ENCODE assay signal across 22 cellular contexts in the genomic region with DNA sequence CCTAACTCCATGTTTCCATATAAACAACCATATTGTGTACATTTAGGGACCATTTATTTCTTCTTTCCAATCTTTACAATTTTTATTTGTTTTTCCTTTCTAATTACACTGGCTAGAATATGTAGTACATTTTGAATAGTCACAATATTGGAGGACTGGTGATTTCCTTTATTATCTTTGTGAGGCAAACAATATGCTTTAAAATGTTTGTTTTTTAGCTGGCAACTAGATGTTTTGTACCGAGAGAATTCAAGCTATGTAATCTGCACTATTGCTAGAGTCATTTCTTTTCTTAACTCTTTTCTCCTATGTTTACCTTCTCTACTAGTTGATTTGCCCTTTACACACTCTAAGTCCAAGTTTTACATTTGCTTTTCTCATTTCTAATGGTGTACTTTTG. TPM values are rescaled to one million over a fixed set of nuclear protein-coding genes. Genes with fewer than 3 reads are reported as not detected.
DNase-seq lines count a peak whose midpoint lies in the region; ATAC-seq, FAIRE-seq and TF ChIP-seq lines count a peak whose summit lies in the region.
"Had no signal": no experiment of that assay in that cellular context is flagged by ENCODE, and none has a peak within 500 bp of the region (broad histone marks: within the 10 kb centered on the region; RNA-seq: fewer than 3 reads in every experiment).

No MANE protein-coding gene starts in this region.

- H3K36me3 ChIP-seq in PC-9 (ENCODE audit: low read depth) (no peaks in the 10 kb centered on the region; the same call in 1 of the 2 replicates), Peyer's patch (no peaks in the 10 kb centered on the region)
- H3K36me3 ChIP-seq: BLaER1, MG63 had no signal

- no peaks in the 10 kb centered on the region for H3K27me3 ChIP-seq in PC-9 (ENCODE audit: insufficient read depth, low read depth)
- no peaks in the 10 kb centered on the region for H3K27me3 ChIP-seq in Peyer's patch
- H3K27me3 ChIP-seq: BLaER1, MG63 had no signal

- TF ChIP-seq CTCF in PC-9 (conservative IDR thresholded peaks at IDR 0.05) (no peak), chondrocyte (IDR thresholded peaks at IDR 0.05) (no peak), osteocyte (IDR thresholded peaks at IDR 0.05) (no peak), Peyer's patch (IDR thresholded peaks at IDR 0.05) (no peak)

- TF ChIP-seq POLR2A in H54 (IDR thresholded peaks at IDR 0.05; ENCODE audit: low read depth, low read length) (no peak), Peyer's patch (IDR thresholded peaks at IDR 0.05) (no peak)

- peaks cover 52% of the 10 kb centered on the region for H3K4me1 Mint-ChIP-seq in chondrocyte (ENCODE audit: low read depth)
- H3K4me1 Mint-ChIP-seq in osteocyte (ENCODE audit: unreplicated experiment) = peaks cover 58% of the 10 kb centered on the region

- H3K27ac Mint-ChIP-seq in chondrocyte (ENCODE audit: unreplicated experiment) (peak overlapping the region; percentile 70), osteocyte (ENCODE audit: unreplicated experiment) (peak overlapping the region; percentile 94)
- H3K27ac Mint-ChIP-seq: CD4-positive, alpha-beta T cell had no signal

- H3K4me3 Mint-ChIP-seq in chondrocyte (ENCODE audit: unreplicated experiment) (no peak overlapping the region), osteocyte (ENCODE audit: unreplicated experiment) (no peak overlapping the region)
- H3K4me3 Mint-ChIP-seq: CD4-positive, alpha-beta T cell had no signal

- CTCF ChIA-PET in PC-9 (lab: Charles Lee) = interaction anchor here (0.6 kb wide), 1 partner anchor 9 kb away, joined by 13 read pairs; no protein-coding TSS in a partner anchor

- BruUV-seq in PC-9 (replicated peaks; lab: Mats Ljungman, UMichigan) = no TSS peak

- H3F3A ChIP-seq in PC-9 (ENCODE audit: insufficient read depth, low read depth) = peaks cover 59% of the 10 kb centered on the region

- peak overlapping the region; percentile 31; the same call in 1 of the 2 replicates for H3K4me3 ChIP-seq in PC-9
- no peak overlapping the region for H3K4me3 ChIP-seq in Peyer's patch
- H3K4me3 ChIP-seq: BLaER1, MG63 had no signal

- peak; percentile 75 for FAIRE-seq in H54 (lab: Jason Lieb, UNC)
- FAIRE-seq: GM19239, H1 had no signal

- peaks cover 5% of the 10 kb centered on the region for H3K9me3 Mint-ChIP-seq in chondrocyte (ENCODE audit: low read depth)
- H3K9me3 Mint-ChIP-seq in osteocyte (ENCODE audit: unreplicated experiment) = no peaks in the 10 kb centered on the region
- H3K9me3 Mint-ChIP-seq: CD4-positive, alpha-beta T cell had no signal

- H3K27me3 Mint-ChIP-seq in chondrocyte (ENCODE audit: low read depth) (no peaks in the 10 kb centered on the region), osteocyte (ENCODE audit: unreplicated experiment) (no peaks in the 10 kb centered on the region)

- peak overlapping the region; percentile 100 for H3K27ac ChIP-seq in PC-9
- no peak overlapping the region for H3K27ac ChIP-seq in Peyer's patch
- H3K27ac ChIP-seq: BLaER1 had no signal

- DNase-seq in H54 (ENCODE audit: insufficient read length, low spot score) (no peak), PC-9 (no peak), chondrocyte (ENCODE audit: low spot score) (no peak), osteocyte (ENCODE audit: extremely low spot score, unreplicated experiment) (no peak), Peyer's patch (no peak)
- DNase-seq in activated CD4-positive, alpha-beta T cell treated with anti-CD3 and anti-CD28 coated beads for 1 hour = no peak
- DNase-seq: Caco-2; CD4-positive, alpha-beta T cell; DMS153; Kasumi-1; MG63; NCI-H1417; NCI-H1694 treated with DMSO at 0.1 percent for 48 hours; NCI-H2107; NCI-H446 treated with DMSO at 0.1 percent for 48 hours; NCI-H526 treated with DMSO at 0.1 percent for 48 hours; OCI-M1 had no signal

- ATAC-seq in SK-N-SH treated with all-trans-retinoic acid at 6 μM for 48 hours = no peak
- no peak for ATAC-seq in activated CD4-positive, CD25-positive, alpha-beta regulatory T cell treated with anti-CD3 and anti-CD28 coated beads, Interleukin-2, amount 50 U/mL, for 24 hours

- H3K4me2 ChIP-seq in PC-9 = peak overlapping the region; percentile 76
- H3K4me2 ChIP-seq: BLaER1 had no signal

- POLR2A ChIA-PET in PC-9 (lab: Charles Lee; ENCODE audit: unreplicated experiment) = no interaction called here

- intact Hi-C loops in PC-9 (cut with micrococcal nuclease; ENCODE audit: unreplicated experiment) = loop anchor here (5.0 to 10.0 kb wide), 3 partner anchors 102 to 587 kb away; a partner anchor contains a TSS

- no peak overlapping the region for H2AFZ ChIP-seq in PC-9

- H3K9me3 ChIP-seq in PC-9 (ENCODE audit: insufficient read depth, low read depth) (no peaks in the 10 kb centered on the region), Peyer's patch (no peaks in the 10 kb centered on the region)
- H3K9me3 ChIP-seq: BLaER1, Caco-2, MG63 had no signal

- peaks cover 4% of the 10 kb centered on the region; the same call in 1 of the 2 replicates for H3K79me2 ChIP-seq in PC-9 (ENCODE audit: low read depth)

- H3K4me1 ChIP-seq in PC-9 (replicated peaks; ENCODE audit: insufficient read depth) = peaks cover 84% of the 10 kb centered on the region
- peaks cover 0 to 19% (median 0%) of the 10 kb centered on the region in 4 donors for H3K4me1 ChIP-seq in Peyer's patch
- H3K4me1 ChIP-seq: BLaER1 had no signal

- H3K36me3 Mint-ChIP-seq in chondrocyte (ENCODE audit: low read depth) (peaks cover 2% of the 10 kb centered on the region), osteocyte (ENCODE audit: unreplicated experiment) (peaks cover 5% of the 10 kb centered on the region)

- H3K9me2 ChIP-seq in PC-9 (ENCODE audit: insufficient read depth) = no peaks in the 10 kb centered on the region

- H4K20me1 ChIP-seq in PC-9 (ENCODE audit: insufficient read depth) = no peaks in the 10 kb centered on the region
- H4K20me1 ChIP-seq: BLaER1 had no signal

TF ChIP-seq in SK-N-SH treated with all-trans-retinoic acid at 6 μM for 48 hours, 23 proteins besides CTCF, POLR2A, EP300 and RAD21 (continues in another document):
- no peak for TF ChIP-seq TCF4 (CRISPR knock-in tag; IDR thresholded peaks at IDR 0.05; ENCODE audit: borderline replicate concordance)
- TF ChIP-seq ARNTL (CRISPR knock-in tag; IDR thresholded peaks at IDR 0.05; ENCODE audit: borderline replicate concordance, low read depth) = no peak
- TF ChIP-seq, protein P1, sequence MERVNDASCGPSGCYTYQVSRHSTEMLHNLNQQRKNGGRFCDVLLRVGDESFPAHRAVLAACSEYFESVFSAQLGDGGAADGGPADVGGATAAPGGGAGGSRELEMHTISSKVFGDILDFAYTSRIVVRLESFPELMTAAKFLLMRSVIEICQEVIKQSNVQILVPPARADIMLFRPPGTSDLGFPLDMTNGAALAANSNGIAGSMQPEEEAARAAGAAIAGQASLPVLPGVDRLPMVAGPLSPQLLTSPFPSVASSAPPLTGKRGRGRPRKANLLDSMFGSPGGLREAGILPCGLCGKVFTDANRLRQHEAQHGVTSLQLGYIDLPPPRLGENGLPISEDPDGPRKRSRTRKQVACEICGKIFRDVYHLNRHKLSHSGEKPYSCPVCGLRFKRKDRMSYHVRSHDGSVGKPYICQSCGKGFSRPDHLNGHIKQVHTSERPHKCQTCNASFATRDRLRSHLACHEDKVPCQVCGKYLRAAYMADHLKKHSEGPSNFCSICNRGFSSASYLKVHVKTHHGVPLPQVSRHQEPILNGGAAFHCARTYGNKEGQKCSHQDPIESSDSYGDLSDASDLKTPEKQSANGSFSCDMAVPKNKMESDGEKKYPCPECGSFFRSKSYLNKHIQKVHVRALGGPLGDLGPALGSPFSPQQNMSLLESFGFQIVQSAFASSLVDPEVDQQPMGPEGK (CRISPR knock-in tag; IDR thresholded peaks at IDR 0.05; ENCODE audit: borderline replicate concordance) = no peak
- TF ChIP-seq, protein P2, sequence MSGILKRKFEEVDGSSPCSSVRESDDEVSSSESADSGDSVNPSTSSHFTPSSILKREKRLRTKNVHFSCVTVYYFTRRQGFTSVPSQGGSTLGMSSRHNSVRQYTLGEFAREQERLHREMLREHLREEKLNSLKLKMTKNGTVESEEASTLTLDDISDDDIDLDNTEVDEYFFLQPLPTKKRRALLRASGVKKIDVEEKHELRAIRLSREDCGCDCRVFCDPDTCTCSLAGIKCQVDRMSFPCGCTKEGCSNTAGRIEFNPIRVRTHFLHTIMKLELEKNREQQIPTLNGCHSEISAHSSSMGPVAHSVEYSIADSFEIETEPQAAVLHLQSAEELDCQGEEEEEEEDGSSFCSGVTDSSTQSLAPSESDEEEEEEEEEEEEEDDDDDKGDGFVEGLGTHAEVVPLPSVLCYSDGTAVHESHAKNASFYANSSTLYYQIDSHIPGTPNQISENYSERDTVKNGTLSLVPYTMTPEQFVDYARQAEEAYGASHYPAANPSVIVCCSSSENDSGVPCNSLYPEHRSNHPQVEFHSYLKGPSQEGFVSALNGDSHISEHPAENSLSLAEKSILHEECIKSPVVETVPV (CRISPR knock-in tag; IDR thresholded peaks at IDR 0.05) = no peak
- TF ChIP-seq, protein P3, sequence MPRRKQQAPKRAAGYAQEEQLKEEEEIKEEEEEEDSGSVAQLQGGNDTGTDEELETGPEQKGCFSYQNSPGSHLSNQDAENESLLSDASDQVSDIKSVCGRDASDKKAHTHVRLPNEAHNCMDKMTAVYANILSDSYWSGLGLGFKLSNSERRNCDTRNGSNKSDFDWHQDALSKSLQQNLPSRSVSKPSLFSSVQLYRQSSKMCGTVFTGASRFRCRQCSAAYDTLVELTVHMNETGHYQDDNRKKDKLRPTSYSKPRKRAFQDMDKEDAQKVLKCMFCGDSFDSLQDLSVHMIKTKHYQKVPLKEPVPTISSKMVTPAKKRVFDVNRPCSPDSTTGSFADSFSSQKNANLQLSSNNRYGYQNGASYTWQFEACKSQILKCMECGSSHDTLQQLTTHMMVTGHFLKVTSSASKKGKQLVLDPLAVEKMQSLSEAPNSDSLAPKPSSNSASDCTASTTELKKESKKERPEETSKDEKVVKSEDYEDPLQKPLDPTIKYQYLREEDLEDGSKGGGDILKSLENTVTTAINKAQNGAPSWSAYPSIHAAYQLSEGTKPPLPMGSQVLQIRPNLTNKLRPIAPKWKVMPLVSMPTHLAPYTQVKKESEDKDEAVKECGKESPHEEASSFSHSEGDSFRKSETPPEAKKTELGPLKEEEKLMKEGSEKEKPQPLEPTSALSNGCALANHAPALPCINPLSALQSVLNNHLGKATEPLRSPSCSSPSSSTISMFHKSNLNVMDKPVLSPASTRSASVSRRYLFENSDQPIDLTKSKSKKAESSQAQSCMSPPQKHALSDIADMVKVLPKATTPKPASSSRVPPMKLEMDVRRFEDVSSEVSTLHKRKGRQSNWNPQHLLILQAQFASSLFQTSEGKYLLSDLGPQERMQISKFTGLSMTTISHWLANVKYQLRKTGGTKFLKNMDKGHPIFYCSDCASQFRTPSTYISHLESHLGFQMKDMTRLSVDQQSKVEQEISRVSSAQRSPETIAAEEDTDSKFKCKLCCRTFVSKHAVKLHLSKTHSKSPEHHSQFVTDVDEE (CRISPR knock-in tag; IDR thresholded peaks at IDR 0.05) = no peak
- no peak for TF ChIP-seq RARB (CRISPR knock-in tag; IDR thresholded peaks at IDR 0.05)
- TF ChIP-seq ZC3H10 (CRISPR knock-in tag; IDR thresholded peaks at IDR 0.05) = no peak

RNA-seq across cellular contexts. Expression of a gene that starts 13.3 kb away (rescaled TPM):
- 41.5 and 46.0 TPM in 2 replicates for total RNA-seq in PC-9 (2021)
- 179 to 336 TPM (median 336 TPM) in 3 replicates for total RNA-seq in chondrocyte
- total RNA-seq in osteocyte = 654 and 670 TPM in 2 replicates
- total RNA-seq in Peyer's patch = 10 to 100 TPM; 12.3 to 20.6 (median 16.6) TPM

RNA-seq across cellular contexts. Expression of a gene that starts 54.9 kb away (rescaled TPM):
- total RNA-seq in PC-9 (2021) (31.1 and 50.3 TPM in 2 replicates), chondrocyte (12.4 to 27.1 TPM (median 15.4 TPM) in 3 replicates), osteocyte (15.7 and 18.1 TPM in 2 replicates), Peyer's patch (10 to 100 TPM in 1 of 4 donors, 1 to 10 TPM in 3; 2.8 to 11.6 (median 4.5) TPM)
